Comparison of ENCODE assay signal across 22 cellular contexts in the genomic region with DNA sequence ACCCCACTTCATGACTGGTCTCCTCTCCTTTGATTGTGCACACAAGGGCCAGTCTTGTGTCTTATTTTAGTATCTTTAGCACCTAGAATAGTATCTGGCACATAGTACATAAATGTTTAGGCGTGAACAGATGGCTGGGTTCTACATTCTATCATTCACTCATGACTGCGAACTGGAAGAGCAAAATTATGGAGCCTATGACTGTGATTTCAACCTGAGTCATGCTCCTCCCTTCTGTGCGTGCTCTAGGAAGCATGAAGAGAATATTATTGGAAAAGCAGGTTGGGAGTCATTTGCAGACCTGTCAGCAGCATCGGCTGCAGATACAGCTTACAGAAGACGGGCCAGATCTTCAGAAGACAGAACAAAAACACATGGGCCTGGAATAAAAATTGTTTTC.
DNase-seq lines count a peak whose midpoint lies in the region; ATAC-seq and TF ChIP-seq lines count a peak whose summit lies in the region.
"Had no signal": no experiment of that assay in that cellular context is flagged by ENCODE, and none has a peak within 500 bp of the region (broad histone marks: within the 10 kb centered on the region; RNA-seq: fewer than 3 reads in every experiment).

No MANE protein-coding gene starts in this region.

- TF ChIP-seq POLR2A in gastroesophageal sphincter (IDR thresholded peaks at IDR 0.05) (no peak), right lobe of liver (IDR thresholded peaks at IDR 0.05) (no peak)

- intact Hi-C loops in right lobe of liver (cut with DNase I) = no loop called here

- TF ChIP-seq CTCF in gastroesophageal sphincter (IDR thresholded peaks at IDR 0.05) = no peak
- no peak for TF ChIP-seq CTCF in right lobe of liver (IDR thresholded peaks at IDR 0.05)

- H3K27me3 ChIP-seq in gastroesophageal sphincter (no peaks in the 10 kb centered on the region), right lobe of liver (no peaks in the 10 kb centered on the region)
- H3K27me3 ChIP-seq: body of pancreas, colonic mucosa, esophagus muscularis mucosa, SJSA1 had no signal

- ATAC-seq in gastroesophageal sphincter = peak; percentile 55
- no peak for ATAC-seq in HG02678 (IDR thresholded peaks at IDR 0.05; ENCODE audit: unreplicated experiment)
- ATAC-seq in GM19467 (IDR thresholded peaks at IDR 0.05; ENCODE audit: unreplicated experiment) = no peak
- no peak for ATAC-seq in right lobe of liver
- ATAC-seq: body of pancreas; effector memory CD8-positive, alpha-beta T cell; left colon; Panc1 had no signal

- H3K4me3 ChIP-seq in gastroesophageal sphincter (no peak overlapping the region), right lobe of liver (no peak overlapping the region)
- H3K4me3 ChIP-seq: body of pancreas, colonic mucosa, esophagus muscularis mucosa, SJSA1 had no signal

- WGBS in gastroesophageal sphincter (ENCODE audit: low coverage in 1 of 2), 2 donors = 59 to 75% methylated on average over 3 to 4 of the region's 5 CpGs
- 86% methylated on average over 4 of the region's 5 CpGs for WGBS in right lobe of liver (ENCODE audit: insufficient coverage, low coverage, low lambda C conversion rate, missing lambda C conversion rate)

- in situ Hi-C loops in G401 (cut with HindIII; ENCODE audit: low sequenced_read_pairs) = no loop called here

- H3K36me3 ChIP-seq in gastroesophageal sphincter = no peaks in the 10 kb centered on the region
- no peaks in the 10 kb centered on the region for H3K36me3 ChIP-seq in right lobe of liver
- H3K36me3 ChIP-seq: colonic mucosa, esophagus muscularis mucosa, SJSA1 had no signal

- H3K9me3 ChIP-seq in gastroesophageal sphincter = no peaks in the 10 kb centered on the region
- H3K9me3 ChIP-seq in right lobe of liver = no peaks in the 10 kb centered on the region
- H3K9me3 ChIP-seq: body of pancreas, colonic mucosa, esophagus muscularis mucosa, SJSA1 had no signal

- no peak for TF ChIP-seq EP300 in gastroesophageal sphincter (IDR thresholded peaks at IDR 0.05)

- peak; percentile 83 for DNase-seq in G401 (ENCODE audit: low spot score)
- peak; percentile 92 for DNase-seq in NCI-H446 treated with DMSO at 0.1 percent for 48 hours (lab: John Stamatoyannopoulos, UW)
- peak; percentile 61 for DNase-seq in superior temporal gyrus (ENCODE audit: extremely low spot score)
- no peak for DNase-seq in right lobe of liver
- DNase-seq: activated CD4-positive, alpha-beta T cell treated with anti-CD3 and anti-CD28 coated beads, Interleukin-2, amount 10 ng/mL, durations not matched to agents 24 days and 14 days; body of pancreas; colonic mucosa; DMS79; effector memory CD8-positive, alpha-beta T cell; left colon; NCI-H1105 treated with DMSO at 0.1 percent for 48 hours; NCI-H2081 treated with DMSO at 0.1 percent for 48 hours; NCI-H524; NK-92 treated with Interleukin-12 subunit alpha and Interleukin-12 subunit beta, amount 100 ng/mL, for 24 hours; stimulated activated CD4-positive, alpha-beta T cell treated with anti-CD3 and anti-CD28 coated beads, Interleukin-2, amount 100 ng/mL, for 48 hours; stimulated activated naive CD4-positive, alpha-beta T cell had no signal

- H3K4me1 ChIP-seq in gastroesophageal sphincter (peaks cover 0 to 9% (median 0%) of the 10 kb centered on the region in 3 donors), right lobe of liver (no peaks in the 10 kb centered on the region)
- H3K4me1 ChIP-seq: body of pancreas, colonic mucosa, SJSA1 had no signal

- H3K27ac ChIP-seq in gastroesophageal sphincter = no peak overlapping the region
- no peak overlapping the region for H3K27ac ChIP-seq in right lobe of liver
- H3K27ac ChIP-seq: body of pancreas, colonic mucosa, esophagus muscularis mucosa, SJSA1 had no signal

Comparison
In these comparisons a context has a peak if more than half of its experiments do, and no peak if none do; other contexts are left out.
1. DNase-seq: peak in G401 (single experiment), NCI-H446 treated with DMSO at 0.1 percent for 48 hours (single experiment) and superior temporal gyrus (single experiment); none in right lobe of liver (0 of 3).